Comparison of ENCODE assay signal across 19 cellular contexts in genomic region chr1:1391225-1391624, GRCh38. TPM values are rescaled to one million over a fixed set of nuclear protein-coding genes. Genes with fewer than 3 reads are reported as not detected.
"Had no signal": no experiment of that assay in that cellular context is flagged by ENCODE, and none has a peak within 500 bp of the region (broad histone marks: within the 10 kb centered on the region; RNA-seq: fewer than 3 reads in every experiment).

No MANE protein-coding gene starts in this region.

- H3K27me3 Mint-ChIP-seq: activated CD4-positive, alpha-beta memory T cell treated with anti-CD3 and anti-CD28 coated beads, Interleukin-2, amount 10 ng/mL, durations not matched to agents 7 days and 5 days; activated CD8-positive, alpha-beta memory T cell treated with anti-CD3 and anti-CD28 coated beads, Interleukin-2, amount 10 ng/mL, durations not matched to agents 7 days and 5 days; activated T-helper 17 cell treated with anti-CD3 and anti-CD28 coated beads, Interleukin-2, amount 50 U/mL, for 72 hours; natural killer cell treated with Interleukin-12 subunit alpha and Interleukin-12 subunit beta and Interleukin-15 and Interleukin-18, amount 100 ng/mL, for 72 hours had no signal

- H3K4me1 ChIP-seq: adrenal gland had no signal

- DNase-seq: activated CD4-positive, alpha-beta memory T cell treated with anti-CD3 and anti-CD28 coated beads, Interleukin-2, amount 10 ng/mL, durations not matched to agents 7 days and 5 days; activated CD4-positive, alpha-beta T cell treated with anti-CD3 and anti-CD28 coated beads for 48 hours; activated CD4-positive, CD25-positive, alpha-beta regulatory T cell; activated CD8-positive, alpha-beta memory T cell treated with anti-CD3 and anti-CD28 coated beads, Interleukin-2, amount 10 ng/mL, durations not matched to agents 7 days and 5 days; activated naive CD4-positive, alpha-beta T cell; activated T-cell treated with anti-CD3 and anti-CD28 coated beads, Interleukin-2, amount 50 U/mL, for 1 hour; adrenal gland; effector CD4-positive, alpha-beta T cell; esophagus squamous epithelium; left colon; retina; stimulated activated CD4-positive, alpha-beta T cell treated with anti-CD3 and anti-CD28 coated beads, Interleukin-2, amount 100 ng/mL, for 48 hours; SW 1271; T-helper 2 cell; upper lobe of left lung had no signal

- H3K4me3 ChIP-seq: adrenal gland, esophagus squamous epithelium, thoracic aorta, upper lobe of left lung had no signal

- H3K27me3 ChIP-seq: adrenal gland, esophagus squamous epithelium, upper lobe of left lung had no signal

- H3K9me3 Mint-ChIP-seq: activated CD4-positive, alpha-beta memory T cell treated with anti-CD3 and anti-CD28 coated beads, Interleukin-2, amount 10 ng/mL, durations not matched to agents 7 days and 5 days; activated T-helper 17 cell treated with anti-CD3 and anti-CD28 coated beads, Interleukin-2, amount 50 U/mL, for 72 hours; mesothelial cell of epicardium; natural killer cell treated with Interleukin-12 subunit alpha and Interleukin-12 subunit beta and Interleukin-15 and Interleukin-18, amount 100 ng/mL, for 72 hours had no signal

- H3K27ac ChIP-seq: adrenal gland, esophagus squamous epithelium, thoracic aorta had no signal

- H3K9me3 ChIP-seq: adrenal gland, esophagus squamous epithelium, thoracic aorta, upper lobe of left lung had no signal

- H3K4me3 Mint-ChIP-seq: activated CD4-positive, alpha-beta memory T cell treated with anti-CD3 and anti-CD28 coated beads, Interleukin-2, amount 10 ng/mL, durations not matched to agents 7 days and 5 days; activated CD8-positive, alpha-beta memory T cell treated with anti-CD3 and anti-CD28 coated beads, Interleukin-2, amount 10 ng/mL, durations not matched to agents 7 days and 5 days; activated T-helper 17 cell treated with anti-CD3 and anti-CD28 coated beads, Interleukin-2, amount 50 U/mL, for 72 hours; mesothelial cell of epicardium; natural killer cell treated with Interleukin-12 subunit alpha and Interleukin-12 subunit beta and Interleukin-15 and Interleukin-18, amount 100 ng/mL, for 72 hours had no signal

- ATAC-seq: activated CD8-positive, alpha-beta memory T cell treated with anti-CD3 and anti-CD28 coated beads, Interleukin-2, amount 10 ng/mL, durations not matched to agents 7 days and 5 days; activated T-helper 17 cell treated with anti-CD3 and anti-CD28 coated beads, Interleukin-2, amount 50 U/mL, for 72 hours; left colon; natural killer cell treated with Interleukin-12 subunit alpha and Interleukin-12 subunit beta and Interleukin-15 and Interleukin-18, amount 100 ng/mL, for 72 hours had no signal

- H3K27ac Mint-ChIP-seq: activated CD4-positive, alpha-beta memory T cell treated with anti-CD3 and anti-CD28 coated beads, Interleukin-2, amount 10 ng/mL, durations not matched to agents 7 days and 5 days; activated CD8-positive, alpha-beta memory T cell treated with anti-CD3 and anti-CD28 coated beads, Interleukin-2, amount 10 ng/mL, durations not matched to agents 7 days and 5 days; activated T-helper 17 cell treated with anti-CD3 and anti-CD28 coated beads, Interleukin-2, amount 50 U/mL, for 72 hours; mesothelial cell of epicardium; natural killer cell treated with Interleukin-12 subunit alpha and Interleukin-12 subunit beta and Interleukin-15 and Interleukin-18, amount 100 ng/mL, for 72 hours had no signal

RNA-seq across cellular contexts. Expression of gene ANKRD65, which starts 29.9 kb away (rescaled TPM):
- total RNA-seq: activated CD4-positive, alpha-beta memory T cell treated with anti-CD3 and anti-CD28 coated beads, Interleukin-2, amount 10 ng/mL, durations not matched to agents 7 days and 5 days; activated CD8-positive, alpha-beta memory T cell treated with anti-CD3 and anti-CD28 coated beads, Interleukin-2, amount 10 ng/mL, durations not matched to agents 7 days and 5 days; activated T-helper 17 cell treated with anti-CD3 and anti-CD28 coated beads, Interleukin-2, amount 50 U/mL, for 72 hours; natural killer cell treated with Interleukin-12 subunit alpha and Interleukin-12 subunit beta and Interleukin-15 and Interleukin-18, amount 100 ng/mL, for 72 hours had no signal

RNA-seq across cellular contexts. Expression of gene MXRA8, which starts 32.9 kb away (rescaled TPM):
- total RNA-seq: natural killer cell treated with Interleukin-12 subunit alpha and Interleukin-12 subunit beta and Interleukin-15 and Interleukin-18, amount 100 ng/mL, for 72 hours had no signal
